Comparison of ENCODE assay signal across 19 cellular contexts in genomic region chr10:107790271-107790670, GRCh38.
DNase-seq lines count a peak whose midpoint lies in the region; ATAC-seq and FAIRE-seq lines count a peak whose summit lies in the region.
"Had no signal": no experiment of that assay in that cellular context is flagged by ENCODE, and none has a peak within 500 bp of the region (broad histone marks: within the 10 kb centered on the region; RNA-seq: fewer than 3 reads in every experiment).

No MANE protein-coding gene starts in this region.

- H3K36me3 Mint-ChIP-seq in stimulated activated effector memory CD8-positive, alpha-beta T cell treated with anti-CD3 and anti-CD28 coated beads, Interleukin-12 subunit alpha, Interleukin-12 subunit beta, amount 100 ng/mL, for 72 hours: no peaks in the 10 kb centered on the region
- H3K36me3 Mint-ChIP-seq: CD14-positive monocyte had no signal

- FAIRE-seq in frontal cortex (lab: Jason Lieb, UNC): peak; percentile 53

- peaks cover 11% of the 10 kb centered on the region for H3K9me3 Mint-ChIP-seq in stimulated activated effector memory CD8-positive, alpha-beta T cell treated with anti-CD3 and anti-CD28 coated beads, Interleukin-12 subunit alpha, Interleukin-12 subunit beta, amount 100 ng/mL, for 72 hours

- DNase-seq in DMS53 (lab: John Stamatoyannopoulos, UW) (peak; percentile 28), DMS53 treated with DMSO at 0.1 percent for 48 hours (lab: John Stamatoyannopoulos, UW; ENCODE audit: unreplicated experiment) (no peak), RKO (ENCODE audit: low spot score) (peak; percentile 24), frontal cortex (ENCODE audit: low spot score in 2 of 2) (no peak), renal cortical epithelial cell (ENCODE audit: low read depth) (peak; percentile 15), posterior vena cava (ENCODE audit: low spot score) (no peak), A172 (ENCODE audit: low spot score) (no peak)
- no peak for DNase-seq in stimulated activated effector memory CD8-positive, alpha-beta T cell treated with anti-CD3 and anti-CD28 coated beads, Interleukin-12 subunit alpha, Interleukin-12 subunit beta, amount 100 ng/mL, for 72 hours (ENCODE audit: low spot score in 2 of 2)
- DNase-seq: 8988T, GDM1, Karpas-422, NCI-H1417, NCI-H1694 treated with DMSO at 0.1 percent for 48 hours, NCI-H2081 treated with DMSO at 0.1 percent for 48 hours, NCI-H446 treated with DMSO at 0.1 percent for 48 hours, NCI-H526 treated with DMSO at 0.1 percent for 48 hours, Right ventricle myocardium superior had no signal

- intact Hi-C loops in posterior vena cava (cut with DNase I): loop anchor here in 1 of 2 donors (5.0 kb wide), 1 partner anchor 1772 kb away; no protein-coding TSS in a partner anchor

- no peak for ATAC-seq in stimulated activated effector memory CD8-positive, alpha-beta T cell treated with anti-CD3 and anti-CD28 coated beads, Interleukin-12 subunit alpha, Interleukin-12 subunit beta, amount 100 ng/mL, for 72 hours

- no peaks in the 10 kb centered on the region for H3K4me1 Mint-ChIP-seq in stimulated activated effector memory CD8-positive, alpha-beta T cell treated with anti-CD3 and anti-CD28 coated beads, Interleukin-12 subunit alpha, Interleukin-12 subunit beta, amount 100 ng/mL, for 72 hours
- H3K4me1 Mint-ChIP-seq: B cell, CD14-positive monocyte had no signal

- no peak overlapping the region for H3K4me3 Mint-ChIP-seq in stimulated activated effector memory CD8-positive, alpha-beta T cell treated with anti-CD3 and anti-CD28 coated beads, Interleukin-12 subunit alpha, Interleukin-12 subunit beta, amount 100 ng/mL, for 72 hours
- H3K4me3 Mint-ChIP-seq: B cell, CD14-positive monocyte had no signal

- H3K27ac Mint-ChIP-seq in stimulated activated effector memory CD8-positive, alpha-beta T cell treated with anti-CD3 and anti-CD28 coated beads, Interleukin-12 subunit alpha, Interleukin-12 subunit beta, amount 100 ng/mL, for 72 hours: no peak overlapping the region
- H3K27ac Mint-ChIP-seq: B cell, CD14-positive monocyte had no signal

Comparison
In these comparisons a context has a peak if more than half of its experiments do, and no peak if none do; other contexts are left out.
1. DNase-seq: peak in DMS53 (single experiment), RKO (single experiment) and renal cortical epithelial cell (single experiment); none in DMS53 treated with DMSO at 0.1 percent for 48 hours (single experiment), frontal cortex (0 of 2), posterior vena cava (single experiment), A172 (single experiment) and stimulated activated effector memory CD8-positive, alpha-beta T cell treated with anti-CD3 and anti-CD28 coated beads, Interleukin-12 subunit alpha, Interleukin-12 subunit beta, amount 100 ng/mL, for 72 hours (0 of 2).